In genomic region chr1:38872401-38873026, GRCh38 we compare ENCODE assay signal across 8 cellular contexts. TPM values are rescaled to one million over a fixed set of nuclear protein-coding genes. Genes with fewer than 3 reads are reported as not detected.
DNase-seq lines count a peak whose midpoint lies in the region; ATAC-seq and TF ChIP-seq lines count a peak whose summit lies in the region.

No MANE protein-coding gene starts in this region.

- H3K4me1 Mint-ChIP-seq in activated T-helper 1 cell treated with anti-CD3 and anti-CD28 coated beads, Interleukin-12 subunit alpha, Interleukin-12 subunit beta, Interleukin-2, Interleukin-4 antibody, amounts not matched to agents 30 ng/mL and 10 ng/mL and 1 ng/mL, durations not matched to agents 14 hours and 24 hours and 36 hours (ENCODE audit: low read depth) = peaks cover 23% of the 10 kb centered on the region

- no peaks in the 10 kb centered on the region for H3K9me3 Mint-ChIP-seq in activated T-helper 1 cell treated with anti-CD3 and anti-CD28 coated beads, Interleukin-12 subunit alpha, Interleukin-12 subunit beta, Interleukin-2, Interleukin-4 antibody, amounts not matched to agents 30 ng/mL and 10 ng/mL and 1 ng/mL, durations not matched to agents 14 hours and 24 hours and 36 hours

- H3K79me2 ChIP-seq in parathyroid adenoma = no peaks in the 10 kb centered on the region

- TF ChIP-seq CTCF in foreskin fibroblast (IDR thresholded peaks at IDR 0.05; ENCODE audit: low read depth, low read length) (no peak), parathyroid adenoma (IDR thresholded peaks at IDR 0.05) (no peak)

- DNase-seq in LHCN-M2 (ENCODE audit: low read depth) (peak; percentile 61), foreskin fibroblast (peak in 1 of 2 donors; percentile 60), middle frontal gyrus (ENCODE audit: extremely low spot score, low spot score) (no peak), dedifferentiated amniotic fluid mesenchymal stem cell (ENCODE audit: extremely low spot score) (no peak)
- DNase-seq in activated T-helper 1 cell treated with anti-CD3 and anti-CD28 coated beads, Interleukin-12 subunit alpha, Interleukin-12 subunit beta, Interleukin-2, Interleukin-4 antibody, amounts not matched to agents 30 ng/mL and 10 ng/mL and 1 ng/mL, durations not matched to agents 14 hours and 24 hours and 36 hours (ENCODE audit: low spot score) = no peak

- peak overlapping the region; percentile 74 to 88 for H3K4me3 ChIP-seq in foreskin fibroblast (ENCODE audit: low read depth in 1 of 2, low read length in 2 of 2)
- H3K4me3 ChIP-seq in parathyroid adenoma (ENCODE audit: low read depth, low read length) = peak overlapping the region; percentile 68

- ATAC-seq in GM21786 (IDR thresholded peaks at IDR 0.05; ENCODE audit: unreplicated experiment) = peak; percentile 21

- H2AFZ ChIP-seq in parathyroid adenoma = peak overlapping the region; percentile 81

- H3K9me3 ChIP-seq in ES-I3 (ENCODE audit: control insufficient read depth, insufficient read depth, low read length) (no peaks in the 10 kb centered on the region), parathyroid adenoma (ENCODE audit: control insufficient read depth, low read length) (no peaks in the 10 kb centered on the region)

- peak overlapping the region; percentile 79 for H3K27ac Mint-ChIP-seq in activated T-helper 1 cell treated with anti-CD3 and anti-CD28 coated beads, Interleukin-12 subunit alpha, Interleukin-12 subunit beta, Interleukin-2, Interleukin-4 antibody, amounts not matched to agents 30 ng/mL and 10 ng/mL and 1 ng/mL, durations not matched to agents 14 hours and 24 hours and 36 hours

- no peaks in the 10 kb centered on the region for H3K27me3 Mint-ChIP-seq in activated T-helper 1 cell treated with anti-CD3 and anti-CD28 coated beads, Interleukin-12 subunit alpha, Interleukin-12 subunit beta, Interleukin-2, Interleukin-4 antibody, amounts not matched to agents 30 ng/mL and 10 ng/mL and 1 ng/mL, durations not matched to agents 14 hours and 24 hours and 36 hours (ENCODE audit: insufficient read depth)

- H3K9ac ChIP-seq in ES-I3 (ENCODE audit: low read depth, low read length) (peak overlapping the region; percentile 88), parathyroid adenoma (no peak overlapping the region)

- peaks cover 10% of the 10 kb centered on the region for H3K36me3 Mint-ChIP-seq in activated T-helper 1 cell treated with anti-CD3 and anti-CD28 coated beads, Interleukin-12 subunit alpha, Interleukin-12 subunit beta, Interleukin-2, Interleukin-4 antibody, amounts not matched to agents 30 ng/mL and 10 ng/mL and 1 ng/mL, durations not matched to agents 14 hours and 24 hours and 36 hours (ENCODE audit: low read depth)

- H3K4me1 ChIP-seq in ES-I3 (ENCODE audit: insufficient read depth, low read length) (no peaks in the 10 kb centered on the region), parathyroid adenoma (no peaks in the 10 kb centered on the region)

- H3K36me3 ChIP-seq in ES-I3 (ENCODE audit: insufficient read depth, low read length) = no peaks in the 10 kb centered on the region
- H3K36me3 ChIP-seq in parathyroid adenoma (ENCODE audit: control insufficient read depth, insufficient read depth, low read length) = no peaks in the 10 kb centered on the region

- no peak overlapping the region for H3K27ac ChIP-seq in parathyroid adenoma

- H3K4me2 ChIP-seq in parathyroid adenoma (ENCODE audit: low read length) = peak overlapping the region; percentile 99

- H3K4me3 Mint-ChIP-seq in activated T-helper 1 cell treated with anti-CD3 and anti-CD28 coated beads, Interleukin-12 subunit alpha, Interleukin-12 subunit beta, Interleukin-2, Interleukin-4 antibody, amounts not matched to agents 30 ng/mL and 10 ng/mL and 1 ng/mL, durations not matched to agents 14 hours and 24 hours and 36 hours = peak overlapping the region; percentile 87

- intact Hi-C loops in activated T-helper 1 cell treated with anti-CD3 and anti-CD28 coated beads, Interleukin-12 subunit alpha, Interleukin-12 subunit beta, Interleukin-2, Interleukin-4 antibody, amounts not matched to agents 30 ng/mL and 10 ng/mL and 1 ng/mL, durations not matched to agents 14 hours and 24 hours and 36 hours (cut with micrococcal nuclease) = loop anchor here (1.0 to 10.0 kb wide), 8 partner anchors 13 to 1398 kb away; partner anchors contain the start of genes AKIRIN1, BMP8A, C1orf122 and CDCA8

- H3K27me3 ChIP-seq in parathyroid adenoma (ENCODE audit: control insufficient read depth, insufficient read depth, low read length) = no peaks in the 10 kb centered on the region

RNA-seq across cellular contexts. Expression of gene MYCBP, which starts 0.6 kb away (rescaled TPM):
- 37.3 and 40.5 TPM in 2 replicates for total RNA-seq in LHCN-M2 (2014; rRNA removed)
- polyA plus RNA-seq in LHCN-M2 (2012) = 12.6 TPM
- 38.4 and 39.7 TPM in 2 replicates for total RNA-seq in activated T-helper 1 cell treated with anti-CD3 and anti-CD28 coated beads, Interleukin-12 subunit alpha, Interleukin-12 subunit beta, Interleukin-2, Interleukin-4 antibody, amounts not matched to agents 30 ng/mL and 10 ng/mL and 1 ng/mL, durations not matched to agents 14 hours and 24 hours and 36 hours

RNA-seq across cellular contexts. Expression of gene GJA9, which starts 8.9 kb away (rescaled TPM):
- not detected in 2 replicates for total RNA-seq in LHCN-M2 (2014; rRNA removed)
- polyA plus RNA-seq in LHCN-M2 (2012) = not detected
- total RNA-seq in activated T-helper 1 cell treated with anti-CD3 and anti-CD28 coated beads, Interleukin-12 subunit alpha, Interleukin-12 subunit beta, Interleukin-2, Interleukin-4 antibody, amounts not matched to agents 30 ng/mL and 10 ng/mL and 1 ng/mL, durations not matched to agents 14 hours and 24 hours and 36 hours = not detected in 2 replicates

RNA-seq across cellular contexts. Expression of gene RRAGC, which starts 12.9 kb away (rescaled TPM):
- 14.4 and 21.0 TPM in 2 replicates for total RNA-seq in LHCN-M2 (2014; rRNA removed)
- polyA plus RNA-seq in LHCN-M2 (2012) = 29.7 TPM
- total RNA-seq in activated T-helper 1 cell treated with anti-CD3 and anti-CD28 coated beads, Interleukin-12 subunit alpha, Interleukin-12 subunit beta, Interleukin-2, Interleukin-4 antibody, amounts not matched to agents 30 ng/mL and 10 ng/mL and 1 ng/mL, durations not matched to agents 14 hours and 24 hours and 36 hours = 12.9 and 13.4 TPM in 2 replicates
